Comparison of ENCODE assay signal across 19 cellular contexts in genomic region chr21:16011719-16012118, GRCh38.
"Had no signal": no experiment of that assay in that cellular context is flagged by ENCODE, and none has a peak within 500 bp of the region (broad histone marks: within the 10 kb centered on the region; RNA-seq: fewer than 3 reads in every experiment).

No MANE protein-coding gene starts in this region.

- H3K9me3 ChIP-seq: colonic mucosa, esophagus squamous epithelium, mucosa of descending colon, right atrium auricular region, testis had no signal

- H3K4me1 Mint-ChIP-seq: naive thymus-derived CD8-positive, alpha-beta T cell; stimulated activated effector memory CD8-positive, alpha-beta T cell treated with anti-CD3 and anti-CD28 coated beads, Interleukin-12 subunit alpha, Interleukin-12 subunit beta, amount 100 ng/mL, for 72 hours had no signal

- H3K4me3 Mint-ChIP-seq: naive thymus-derived CD8-positive, alpha-beta T cell; neural crest cell; stimulated activated effector memory CD8-positive, alpha-beta T cell treated with anti-CD3 and anti-CD28 coated beads, Interleukin-12 subunit alpha, Interleukin-12 subunit beta, amount 100 ng/mL, for 72 hours; stimulated activated naive CD8-positive, alpha-beta T cell treated with anti-CD3 and anti-CD28 coated beads, Interleukin-15, Interleukin-2, amounts not matched to agents 100 ng/mL and 50 ng/mL, for 24 hours had no signal

- H3K4me3 ChIP-seq: colonic mucosa, esophagus squamous epithelium, gastroesophageal sphincter, mucosa of descending colon, right atrium auricular region, testis, tibial nerve had no signal

- H3K36me3 Mint-ChIP-seq: naive thymus-derived CD8-positive, alpha-beta T cell; stimulated activated effector memory CD8-positive, alpha-beta T cell treated with anti-CD3 and anti-CD28 coated beads, Interleukin-12 subunit alpha, Interleukin-12 subunit beta, amount 100 ng/mL, for 72 hours had no signal

- H3K36me3 ChIP-seq: colonic mucosa, esophagus squamous epithelium, gastroesophageal sphincter, right atrium auricular region, tibial nerve had no signal

- H3K9me3 Mint-ChIP-seq: stimulated activated effector memory CD8-positive, alpha-beta T cell treated with anti-CD3 and anti-CD28 coated beads, Interleukin-12 subunit alpha, Interleukin-12 subunit beta, amount 100 ng/mL, for 72 hours; stimulated activated naive CD8-positive, alpha-beta T cell treated with anti-CD3 and anti-CD28 coated beads, Interleukin-15, Interleukin-2, amounts not matched to agents 100 ng/mL and 50 ng/mL, for 24 hours had no signal

- H3K27ac ChIP-seq: colonic mucosa, esophagus squamous epithelium, gastroesophageal sphincter, right atrium auricular region, testis, tibial nerve had no signal

- ATAC-seq: gastroesophageal sphincter; left lobe of liver; mucosa of descending colon; naive thymus-derived CD8-positive, alpha-beta T cell had no signal

- H3K27me3 ChIP-seq: colonic mucosa, esophagus squamous epithelium, gastroesophageal sphincter, right atrium auricular region, testis, tibial nerve had no signal

- H3K4me1 ChIP-seq: colonic mucosa, esophagus squamous epithelium, gastroesophageal sphincter, right atrium auricular region, testis, tibial nerve had no signal

- DNase-seq: colonic mucosa; dermis blood vessel endothelial cell; esophagus squamous epithelium; foreskin fibroblast; glutamatergic neuron; islet precursor cell; mammary epithelial cell; mucosa of descending colon; naive thymus-derived CD8-positive, alpha-beta T cell; stimulated activated CD4-positive, alpha-beta T cell treated with anti-CD3 and anti-CD28 coated beads, Interleukin-4, amount 100 ng/mL, for 1 hour; stimulated activated CD8-positive, alpha-beta memory T cell treated with anti-CD3 and anti-CD28 coated beads, Interleukin-4, amount 100 ng/mL, for 48 hours; testis had no signal

- H3K27me3 Mint-ChIP-seq: stimulated activated naive CD8-positive, alpha-beta T cell treated with anti-CD3 and anti-CD28 coated beads, Interleukin-15, Interleukin-2, amounts not matched to agents 100 ng/mL and 50 ng/mL, for 24 hours had no signal

- H3K27ac Mint-ChIP-seq: naive thymus-derived CD8-positive, alpha-beta T cell; stimulated activated effector memory CD8-positive, alpha-beta T cell treated with anti-CD3 and anti-CD28 coated beads, Interleukin-12 subunit alpha, Interleukin-12 subunit beta, amount 100 ng/mL, for 72 hours; stimulated activated naive CD8-positive, alpha-beta T cell treated with anti-CD3 and anti-CD28 coated beads, Interleukin-15, Interleukin-2, amounts not matched to agents 100 ng/mL and 50 ng/mL, for 24 hours had no signal
